In genomic region chr15:41557673-41558399, GRCh38 we compare ENCODE assay signal across 8 cellular contexts. TPM values are rescaled to one million over a fixed set of nuclear protein-coding genes. Genes with fewer than 3 reads are reported as not detected.
A peak's percentile ranks its signal among the peaks of the same experiment; 100 is the strongest.
DNase-seq lines count a peak whose midpoint lies in the region; ATAC-seq and TF ChIP-seq lines count a peak whose summit lies in the region.

No MANE protein-coding gene starts in this region.

- TF ChIP-seq POLR2A in gastroesophageal sphincter (IDR thresholded peaks at IDR 0.05), result no peak
- no peak for TF ChIP-seq POLR2A in ovary (IDR thresholded peaks at IDR 0.05)

- H3K36me3 ChIP-seq in KOPT-K1 (ENCODE audit: insufficient read depth, low read length) (no peaks in the 10 kb centered on the region), gastroesophageal sphincter (no peaks in the 10 kb centered on the region), ovary (no peaks in the 10 kb centered on the region)

- peak; percentile 13 for ATAC-seq in gastroesophageal sphincter

- H3K4me1 ChIP-seq in gastroesophageal sphincter (peaks cover 0 to 46% (median 10%) of the 10 kb centered on the region in 3 donors), ovary (ENCODE audit: insufficient read depth) (peaks cover 22% of the 10 kb centered on the region)

- intact Hi-C loops in ovary (cut with DNase I), result loop anchor here (2.0 to 10.0 kb wide), 6 partner anchors 44 to 347 kb away; partner anchors contain the start of gene MGA (in 1 of the 4)

- H3K27me3 ChIP-seq in gastroesophageal sphincter, result no peaks in the 10 kb centered on the region
- no peaks in the 10 kb centered on the region for H3K27me3 ChIP-seq in ovary

- DNase-seq in NCI-H1092 treated with DMSO at 0.1 percent for 48 hours (lab: John Stamatoyannopoulos, UW), result peak; percentile 22
- DNase-seq in NCI-H1092 (lab: John Stamatoyannopoulos, UW), result no peak
- peak; percentile 74 for DNase-seq in SK-N-DZ (ENCODE audit: low spot score)
- DNase-seq in activated naive CD4-positive, alpha-beta T cell treated with Interleukin-2 at 50 U/mL for 16 hours, result peak; percentile 79
- DNase-seq in ovary, result peak; percentile 81 to 90 (median 83)

- TF ChIP-seq CTCF in gastroesophageal sphincter (IDR thresholded peaks at IDR 0.05), result peak in 3 of 4 experiments; percentile 37 to 80 (median 55)
- peak; percentile 76 to 81 (median 79) for TF ChIP-seq CTCF in ovary (IDR thresholded peaks at IDR 0.05)

- 21 to 80% methylated on average over 1 to 6 of the region's 7 CpGs for WGBS in gastroesophageal sphincter (ENCODE audit: low coverage in 1 of 2), 2 donors
- WGBS in ovary, 3 donors, result 3 to 9% (median 5%) methylated on average over 7 of the region's 7 CpGs

- H3K27ac ChIP-seq in KOPT-K1 (ENCODE audit: low read depth, low read length, poor library complexity, severe bottlenecking) (peak overlapping the region; percentile 34), gastroesophageal sphincter (peak overlapping the region in 3 of 4 donors; percentile 68 to 82 (median 77)), ovary (peak overlapping the region; percentile 78 to 83), temporal lobe (ENCODE audit: low read depth, low read length) (peak overlapping the region; percentile 84)

- no peak for TF ChIP-seq EP300 in gastroesophageal sphincter (IDR thresholded peaks at IDR 0.05)
- TF ChIP-seq EP300 in ovary (IDR thresholded peaks at IDR 0.05), result no peak

- H3K4me3 ChIP-seq in gastroesophageal sphincter (peak overlapping the region; percentile 49 to 84), ovary (peak overlapping the region; percentile 47)

- H3K9me3 ChIP-seq in KOPT-K1 (ENCODE audit: insufficient read depth, low read length, poor library complexity, severe bottlenecking) (no peaks in the 10 kb centered on the region), gastroesophageal sphincter (no peaks in the 10 kb centered on the region), ovary (no peaks in the 10 kb centered on the region)

RNA-seq across cellular contexts. Expression of gene TYRO3, which starts 1.2 kb away (rescaled TPM):
- 16.3 and 17.9 TPM in 2 replicates for polyA plus RNA-seq in SK-N-DZ (2014; cell fraction: cytosol; rRNA removed)
- polyA plus RNA-seq in SK-N-DZ (2014; cell fraction: nucleus; rRNA removed), result 17.2 and 21.0 TPM in 2 replicates
- 1 to 10 TPM; 3.1 to 9.5 (median 8.4) TPM for total RNA-seq in gastroesophageal sphincter
- total RNA-seq in ovary, result 100 to 1,000 TPM in 5 of 7 donors, 10 to 100 TPM in 2; 43.1 to 265 (median 135) TPM
- 10 to 100 TPM; 37.7 to 78.7 TPM for polyA plus RNA-seq in ovary
- 10.3 TPM for total RNA-seq in temporal lobe

RNA-seq across cellular contexts. Expression of gene RPAP1, which starts 13.8 kb away (rescaled TPM):
- 28.7 and 40.8 TPM in 2 replicates for polyA plus RNA-seq in SK-N-DZ (2014; cell fraction: cytosol; rRNA removed)
- 26.0 and 51.8 TPM in 2 replicates for polyA plus RNA-seq in SK-N-DZ (2014; cell fraction: nucleus; rRNA removed)
- 10 to 100 TPM; 10.4 to 33.1 (median 12.6) TPM for total RNA-seq in gastroesophageal sphincter
- total RNA-seq in ovary, result 10 to 100 TPM; 19.1 to 33.2 (median 22.5) TPM
- polyA plus RNA-seq in ovary, result 10 to 100 TPM in 1 of 2 donors, 1 to 10 TPM in 1; 8.6 to 12.0 TPM
- 22.6 TPM for total RNA-seq in temporal lobe

RNA-seq across cellular contexts. Expression of gene LTK, which starts 44.2 kb away (rescaled TPM):
- polyA plus RNA-seq in SK-N-DZ (2014; cell fraction: cytosol; rRNA removed), result 0.44 and 0.84 TPM in 2 replicates
- 9.2 and 9.9 TPM in 2 replicates for polyA plus RNA-seq in SK-N-DZ (2014; cell fraction: nucleus; rRNA removed)
- under 1 TPM in 3 of 4 donors, not detected in 1; 0.16 to 0.54 (median 0.19) TPM for total RNA-seq in gastroesophageal sphincter
- total RNA-seq in ovary, result under 1 TPM in 4 of 7 donors, not detected in 3; 0.17 to 0.46 (median 0.30) TPM
- polyA plus RNA-seq in ovary, result under 1 TPM in 1 of 2 donors, not detected in 1; 0.23 TPM
- total RNA-seq in temporal lobe, result under 0.01 TPM

Comparison
In these comparisons a context has a peak if more than half of its experiments do, and no peak if none do; other contexts are left out.
1. H3K27ac ChIP-seq: peak in every context shown above with its lines; median percentile 84 in temporal lobe; 80 in ovary; 77 in gastroesophageal sphincter; 34 in KOPT-K1.